ENCODE assay signal across 14 cellular contexts in genomic region chr4:88295656-88296055, GRCh38. TPM values are rescaled to one million over a fixed set of nuclear protein-coding genes. Genes with fewer than 3 reads are reported as not detected.
DNase-seq lines count a peak whose midpoint lies in the region; ATAC-seq and TF ChIP-seq lines count a peak whose summit lies in the region.
"Had no signal": no experiment of that assay in that cellular context is flagged by ENCODE, and none has a peak within 500 bp of the region (broad histone marks: within the 10 kb centered on the region; RNA-seq: fewer than 3 reads in every experiment).

No MANE protein-coding gene starts in this region.

- TF ChIP-seq CTCF in esophagus muscularis mucosa (IDR thresholded peaks at IDR 0.05) = no peak
- no peak for TF ChIP-seq CTCF in heart right ventricle (IDR thresholded peaks at IDR 0.05)
- no peak for TF ChIP-seq CTCF in upper lobe of right lung (IDR thresholded peaks at IDR 0.05)

- TF ChIP-seq EP300 in esophagus muscularis mucosa (IDR thresholded peaks at IDR 0.05) = no peak

- H3K4me3 Mint-ChIP-seq in activated T-cell treated with anti-CD3 and anti-CD28 coated beads, Interleukin-2, amount 50 U/mL, for 4 hours = no peak overlapping the region
- H3K4me3 Mint-ChIP-seq: B cell; CD4-positive, alpha-beta T cell; GM23338; H9 had no signal

- no peaks in the 10 kb centered on the region for H3K36me3 Mint-ChIP-seq in activated T-cell treated with anti-CD3 and anti-CD28 coated beads, Interleukin-2, amount 50 U/mL, for 4 hours (ENCODE audit: insufficient read depth)

- no peaks in the 10 kb centered on the region for H3K4me1 Mint-ChIP-seq in activated T-cell treated with anti-CD3 and anti-CD28 coated beads, Interleukin-2, amount 50 U/mL, for 4 hours (ENCODE audit: low read depth)
- H3K4me1 Mint-ChIP-seq: B cell, GM23338 had no signal

- H3K27ac ChIP-seq in esophagus muscularis mucosa (replicated peaks in 1 of 4) = no peak overlapping the region
- H3K27ac ChIP-seq in heart right ventricle = peak overlapping the region in 9 of 10 donors; percentile 1 to 98 (median 62)
- H3K27ac ChIP-seq in right cardiac atrium (ENCODE audit: low read length) = peak overlapping the region; percentile 50
- H3K27ac ChIP-seq in upper lobe of right lung = no peak overlapping the region

- 89% methylated on average over 1 of the region's 6 CpGs for WGBS in esophagus muscularis mucosa
- WGBS in heart right ventricle, 2 donors = 47 to 68% methylated on average over 6 of the region's 6 CpGs
- 77% methylated on average over 6 of the region's 6 CpGs for WGBS in right cardiac atrium

- DNase-seq in esophagus muscularis mucosa (ENCODE audit: extremely low spot score) (peak; percentile 45), heart right ventricle (peak in 1 of 2 donors; percentile 41), right cardiac atrium (peak in 2 of 3 donors; percentile 57 to 65), upper lobe of right lung (no peak), inferior parietal cortex (ENCODE audit: extremely low spot score) (no peak), T-helper 9 cell (no peak)
- DNase-seq in activated T-cell treated with anti-CD3 and anti-CD28 coated beads, Interleukin-2, amount 50 U/mL, for 4 hours = no peak
- DNase-seq: C1 segment of cervical spinal cord; Calu3; CD4-positive, alpha-beta T cell; DMS 273 treated with DMSO at 0.1 percent for 48 hours; H9 had no signal

- no peaks in the 10 kb centered on the region for H3K27me3 ChIP-seq in esophagus muscularis mucosa
- no peaks in the 10 kb centered on the region for H3K27me3 ChIP-seq in heart right ventricle
- H3K27me3 ChIP-seq in right cardiac atrium (ENCODE audit: control insufficient read depth, insufficient read depth) = no peaks in the 10 kb centered on the region
- H3K27me3 ChIP-seq in upper lobe of right lung = no peaks in the 10 kb centered on the region

- peaks cover 7 to 13% (median 11%) of the 10 kb centered on the region in 4 donors for H3K4me1 ChIP-seq in esophagus muscularis mucosa
- peaks cover 0 to 48% (median 5%) of the 10 kb centered on the region in 9 donors for H3K4me1 ChIP-seq in heart right ventricle
- H3K4me1 ChIP-seq in right cardiac atrium (ENCODE audit: control insufficient read depth, insufficient read depth, low read length) = peaks cover 2% of the 10 kb centered on the region
- H3K4me1 ChIP-seq in upper lobe of right lung = no peaks in the 10 kb centered on the region

- H3K36me3 ChIP-seq in esophagus muscularis mucosa (no peaks in the 10 kb centered on the region), heart right ventricle (no peaks in the 10 kb centered on the region), upper lobe of right lung (no peaks in the 10 kb centered on the region)

- no peaks in the 10 kb centered on the region for H3K27me3 Mint-ChIP-seq in activated T-cell treated with anti-CD3 and anti-CD28 coated beads, Interleukin-2, amount 50 U/mL, for 4 hours (ENCODE audit: low read depth)
- H3K27me3 Mint-ChIP-seq: B cell; CD4-positive, alpha-beta T cell had no signal

- H3K4me3 ChIP-seq in esophagus muscularis mucosa (no peak overlapping the region), heart right ventricle (no peak overlapping the region), right cardiac atrium (ENCODE audit: low read length) (no peak overlapping the region), upper lobe of right lung (no peak overlapping the region)
- H3K4me3 ChIP-seq: GM23338 had no signal

- peak; percentile 26 to 64 (median 48) for ATAC-seq in heart right ventricle
- peak; percentile 49 to 54 for ATAC-seq in right cardiac atrium
- ATAC-seq in upper lobe of right lung = peak; percentile 24
- no peak for ATAC-seq in activated T-cell treated with anti-CD3 and anti-CD28 coated beads, Interleukin-2, amount 50 U/mL, for 4 hours

- H3K9me3 ChIP-seq in esophagus muscularis mucosa (no peaks in the 10 kb centered on the region), heart right ventricle (no peaks in the 10 kb centered on the region), right cardiac atrium (ENCODE audit: control insufficient read depth, low read length) (no peaks in the 10 kb centered on the region), upper lobe of right lung (no peaks in the 10 kb centered on the region)

- TF ChIP-seq POLR2A in esophagus muscularis mucosa (IDR thresholded peaks at IDR 0.05; ENCODE audit: low read depth) = no peak

- intact Hi-C loops in esophagus muscularis mucosa (cut with DNase I) (no loop called here), heart right ventricle (cut with DNase I) (loop anchor here in 2 of 10 donors (5.0 kb wide), 2 partner anchors 42 to 47 kb away; no protein-coding TSS in a partner anchor), right cardiac atrium (cut with DNase I) (loop anchor here in 1 of 4 donors (10.0 kb wide), 1 partner anchor 49 kb away; no protein-coding TSS in a partner anchor), upper lobe of right lung (cut with DNase I) (no loop called here)

- H3K9me3 Mint-ChIP-seq in activated T-cell treated with anti-CD3 and anti-CD28 coated beads, Interleukin-2, amount 50 U/mL, for 4 hours = no peaks in the 10 kb centered on the region
- H3K9me3 Mint-ChIP-seq: CD4-positive, alpha-beta T cell; GM23338; H9 had no signal

RNA-seq across cellular contexts. Expression of gene PPM1K, which starts 11.3 kb away (rescaled TPM):
- total RNA-seq in esophagus muscularis mucosa = 10 to 100 TPM; 35.7 to 54.2 (median 38.3) TPM
- 100 to 1,000 TPM; 160 to 357 (median 282) TPM for total RNA-seq in heart right ventricle
- polyA plus RNA-seq in heart right ventricle = 10 to 100 TPM; 47.4 to 58.5 TPM
- total RNA-seq in right cardiac atrium = 100 to 1,000 TPM in 1 of 4 donors, 10 to 100 TPM in 3; 74.6 to 109 (median 91.3) TPM
- polyA plus RNA-seq in right cardiac atrium = 48.3 TPM
- total RNA-seq in upper lobe of right lung = 37.7 TPM
- total RNA-seq in activated T-cell treated with anti-CD3 and anti-CD28 coated beads, Interleukin-2, amount 50 U/mL, for 4 hours = 10 to 100 TPM; 31.5 to 38.4 (median 35.9) TPM

Comparison
In these comparisons a context has a peak if more than half of its experiments do, and no peak if none do; other contexts are left out.
1. DNase-seq: peak in esophagus muscularis mucosa (single experiment) and right cardiac atrium (2 of 3); none in upper lobe of right lung (single experiment), inferior parietal cortex (single experiment), T-helper 9 cell (single experiment) and activated T-cell treated with anti-CD3 and anti-CD28 coated beads, Interleukin-2, amount 50 U/mL, for 4 hours (single experiment).
2. H3K27ac ChIP-seq: peak in heart right ventricle (9 of 10) and right cardiac atrium (single experiment); none in esophagus muscularis mucosa (0 of 4) and upper lobe of right lung (single experiment).
3. ATAC-seq: peak in heart right ventricle (8 of 8), right cardiac atrium (2 of 2) and upper lobe of right lung (single experiment); none in activated T-cell treated with anti-CD3 and anti-CD28 coated beads, Interleukin-2, amount 50 U/mL, for 4 hours (0 of 2).